ENCODE assay signal across 2 cellular contexts in genomic region chr19:45515807-45516401, GRCh38.
TF ChIP-seq lines count a peak whose summit lies in the region.

No MANE protein-coding gene starts in this region.

TF ChIP-seq in liver, 16 proteins besides CTCF, POLR2A, EP300 and RAD21:
- TF ChIP-seq RXRA (IDR thresholded peaks at IDR 0.05) (no peak), EGR1 (IDR thresholded peaks at IDR 0.05; ENCODE audit: low read depth in 2 of 2) (no peak), FOXA2 (IDR thresholded peaks at IDR 0.05) (no peak), ZBTB33 (IDR thresholded peaks at IDR 0.05) (no peak), FOXA1 (IDR thresholded peaks at IDR 0.05) (no peak), GABPA (IDR thresholded peaks at IDR 0.05 in 1 of 2, conservative IDR thresholded peaks at IDR 0.05 in 1 of 2) (no peak), HNF4A (conservative IDR thresholded peaks at IDR 0.05) (no peak), MAX (IDR thresholded peaks at IDR 0.05) (no peak), HNF4G (IDR thresholded peaks at IDR 0.05) (no peak), TAF1 (conservative IDR thresholded peaks at IDR 0.05) (no peak)

TF ChIP-seq in SK-N-SH, 30 proteins besides CTCF, POLR2A, EP300 and RAD21:
- TF ChIP-seq MAX (IDR thresholded peaks at IDR 0.05; ENCODE audit: low read depth) (no peak), TCF12 (IDR thresholded peaks at IDR 0.05) (no peak), TAF1 (IDR thresholded peaks at IDR 0.05; ENCODE audit: borderline replicate concordance, low read depth, low read length) (no peak), MXI1 (IDR thresholded peaks at IDR 0.05; ENCODE audit: low read depth, low read length) (no peak), POLR2AphosphoS5 (IDR thresholded peaks at IDR 0.05; ENCODE audit: low read depth, low read length) (no peak), NFIC (IDR thresholded peaks at IDR 0.05; ENCODE audit: borderline replicate concordance) (no peak)
